ENCODE assay signal across 11 cellular contexts in the genomic region with DNA sequence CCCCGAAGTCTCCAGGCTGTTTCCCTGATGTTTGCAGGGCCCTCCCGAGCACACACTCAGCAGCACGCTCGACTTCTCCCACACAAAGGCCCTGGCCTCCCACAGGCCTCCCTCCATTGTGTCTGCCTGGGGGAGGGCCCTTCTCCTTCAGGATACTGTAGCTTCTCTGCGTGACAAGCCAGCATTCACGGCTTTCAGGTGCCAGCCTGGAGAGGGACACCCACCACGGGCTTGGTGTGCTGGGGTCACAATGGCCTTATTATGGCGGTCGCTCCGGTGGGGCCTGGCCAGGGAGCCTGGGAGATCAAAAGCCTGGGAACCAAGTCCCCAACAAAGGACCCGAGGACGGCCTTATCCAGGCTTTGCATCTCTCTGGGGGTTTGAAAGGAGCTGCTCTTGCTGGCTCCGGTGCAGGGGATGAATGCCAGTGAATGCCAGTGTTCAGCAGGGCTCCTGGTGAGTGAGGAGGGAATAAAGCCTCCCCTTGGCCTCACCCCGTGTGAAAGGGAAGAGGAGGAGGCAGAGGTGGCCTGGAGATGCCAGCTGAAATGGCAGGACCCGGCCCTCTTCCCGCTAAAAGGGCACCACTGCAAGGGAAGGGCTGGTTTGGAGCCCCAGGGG.
DNase-seq lines count a peak whose midpoint lies in the region; ATAC-seq and TF ChIP-seq lines count a peak whose summit lies in the region.
"Had no signal": no experiment of that assay in that cellular context is flagged by ENCODE, and none has a peak within 500 bp of the region (broad histone marks: within the 10 kb centered on the region; RNA-seq: fewer than 3 reads in every experiment).

No MANE protein-coding gene starts in this region.

- CTCF ChIA-PET in AG04449 (lab: Yijun Ruan, JAX) = interaction anchor here (1.0 to 1.9 kb wide), 5 partner anchors 14 to 151 kb away, joined by 3 to 7 read pairs (median 4); no protein-coding TSS in a partner anchor

- no peak for TF ChIP-seq CTCF in AG04449 (IDR thresholded peaks at IDR 0.05; ENCODE audit: insufficient read depth, low read length, missing control alignments)
- no peak for TF ChIP-seq CTCF in nephron progenitor cell (IDR thresholded peaks at IDR 0.05)

- peak overlapping the region; percentile 19 for H3K4me3 Mint-ChIP-seq in nephron progenitor cell
- H3K4me3 Mint-ChIP-seq: CD8-positive, alpha-beta T cell had no signal

- H3K4me3 ChIP-seq in AG04449 (ENCODE audit: low read depth, low read length) = 0 out of 2 replicates have a peak overlapping the region, but pooled peaks have one; percentile 2
- H3K4me3 ChIP-seq: mucosa of descending colon had no signal

- DNase-seq in AG04449 (ENCODE audit: low read depth, low spot score) = no peak
- peak; percentile 10 for DNase-seq in NCI-H2107 (lab: John Stamatoyannopoulos, UW)
- peak; percentile 82 for DNase-seq in ecto neural progenitor cell (ENCODE audit: low spot score)
- DNase-seq in nephron progenitor cell = peak; percentile 28
- DNase-seq in RPMI8226 = no peak
- DNase-seq in stimulated activated CD4-positive, alpha-beta T cell treated with anti-CD3 and anti-CD28 coated beads, Interleukin-4, amount 100 ng/mL, for 24 hours = no peak
- DNase-seq: stimulated activated naive CD4-positive, alpha-beta T cell had no signal

- no peaks in the 10 kb centered on the region for H3K27me3 Mint-ChIP-seq in nephron progenitor cell (ENCODE audit: low read depth, poor library complexity)

- H3K4me1 Mint-ChIP-seq in nephron progenitor cell = peaks cover 72% of the 10 kb centered on the region

- H3K9me3 Mint-ChIP-seq in nephron progenitor cell = no peaks in the 10 kb centered on the region
- H3K9me3 Mint-ChIP-seq: CD8-positive, alpha-beta T cell had no signal

- POLR2A ChIA-PET in AG04449 (lab: Yijun Ruan, JAX) = interaction anchor here (1.1 to 2.4 kb wide), 6 partner anchors 15 to 78 kb away, joined by 3 to 22 read pairs (median 8); no protein-coding TSS in a partner anchor

- no peak for ATAC-seq in HG03354 (IDR thresholded peaks at IDR 0.05; ENCODE audit: poor library complexity, severe bottlenecking, unreplicated experiment)
- ATAC-seq in GM18909 (IDR thresholded peaks at IDR 0.05; ENCODE audit: poor library complexity, unreplicated experiment) = no peak
- ATAC-seq: CD8-positive, alpha-beta T cell had no signal

- H3K27ac Mint-ChIP-seq in nephron progenitor cell = peak overlapping the region; percentile 97

- peaks cover 13% of the 10 kb centered on the region for H3K36me3 Mint-ChIP-seq in nephron progenitor cell (ENCODE audit: low read depth)

Comparison
In these comparisons a context has a peak if more than half of its experiments do, and no peak if none do; other contexts are left out.
1. DNase-seq: peak in NCI-H2107 (single experiment), ecto neural progenitor cell (single experiment) and nephron progenitor cell (single experiment); none in AG04449 (single experiment), RPMI8226 (single experiment) and stimulated activated CD4-positive, alpha-beta T cell treated with anti-CD3 and anti-CD28 coated beads, Interleukin-4, amount 100 ng/mL, for 24 hours (single experiment).